17 cellular contexts compared by ENCODE assay signal in genomic region chr1:227321035-227321434, GRCh38.
DNase-seq lines count a peak whose midpoint lies in the region; ATAC-seq and TF ChIP-seq lines count a peak whose summit lies in the region.
"Had no signal": no experiment of that assay in that cellular context is flagged by ENCODE, and none has a peak within 500 bp of the region (broad histone marks: within the 10 kb centered on the region; RNA-seq: fewer than 3 reads in every experiment).

No MANE protein-coding gene starts in this region.

- in situ Hi-C loops in brain microvascular endothelial cell (cut with HindIII; ENCODE audit: low pct_ligation_motif_present, low sequenced_read_pairs) = no loop called here

- DNase-seq in DMS53 (lab: John Stamatoyannopoulos, UW) = peak; percentile 31
- no peak for DNase-seq in DMS53 treated with DMSO at 0.1 percent for 48 hours (lab: John Stamatoyannopoulos, UW; ENCODE audit: unreplicated experiment)
- peak; percentile 60 for DNase-seq in NB4 (ENCODE audit: low read depth)
- no peak for DNase-seq in stimulated activated naive CD8-positive, alpha-beta T cell treated with anti-CD3 and anti-CD28 coated beads, Interleukin-15, Interleukin-2, amounts not matched to agents 100 U/mL and 50 U/mL, for 24 hours
- no peak for DNase-seq in NCI-H2171 treated with DMSO at 0.1 percent for 48 hours (lab: John Stamatoyannopoulos, UW)
- no peak for DNase-seq in brain microvascular endothelial cell
- DNase-seq in EL = no peak
- DNase-seq: activated naive CD4-positive, alpha-beta T cell; DMS 273 treated with DMSO at 0.1 percent for 48 hours; NCI-H1436; NCI-H226; SHP77 had no signal

- no peak overlapping the region for H3K27ac ChIP-seq in brain microvascular endothelial cell
- H3K27ac ChIP-seq: 22Rv1, esophagus muscularis mucosa, neutrophil, upper lobe of left lung had no signal

- no peak for TF ChIP-seq POLR2A in NB4 (IDR thresholded peaks at IDR 0.05; ENCODE audit: extremely low read depth, insufficient read length)

- no peaks in the 10 kb centered on the region for H3K27me3 ChIP-seq in brain microvascular endothelial cell (replicated peaks)
- H3K27me3 ChIP-seq: esophagus muscularis mucosa, upper lobe of left lung had no signal

- no peak for TF ChIP-seq CTCF in NB4 (IDR thresholded peaks at IDR 0.05; ENCODE audit: low read depth, low read length)
- TF ChIP-seq CTCF in brain microvascular endothelial cell (IDR thresholded peaks at IDR 0.05; ENCODE audit: low read depth, low read length, missing control alignments) = no peak

- peak; percentile 38 for ATAC-seq in HG02759 (IDR thresholded peaks at IDR 0.05; ENCODE audit: unreplicated experiment)
- ATAC-seq in stimulated activated naive CD8-positive, alpha-beta T cell treated with anti-CD3 and anti-CD28 coated beads, Interleukin-15, Interleukin-2, amounts not matched to agents 100 U/mL and 50 U/mL, for 24 hours = peak; percentile 47

- no peak overlapping the region for H3K4me3 ChIP-seq in NB4 (ENCODE audit: low read depth, low read length)
- H3K4me3 ChIP-seq in brain microvascular endothelial cell (ENCODE audit: low read depth, low read length) = no peak overlapping the region
- H3K4me3 ChIP-seq: esophagus muscularis mucosa, upper lobe of left lung had no signal

- H3K36me3 ChIP-seq in brain microvascular endothelial cell (replicated peaks) = no peaks in the 10 kb centered on the region
- H3K36me3 ChIP-seq: esophagus muscularis mucosa, neutrophil, upper lobe of left lung had no signal

Comparison
In these comparisons a context has a peak if more than half of its experiments do, and no peak if none do; other contexts are left out.
1. DNase-seq: peak in DMS53 (single experiment) and NB4 (single experiment); none in DMS53 treated with DMSO at 0.1 percent for 48 hours (single experiment), stimulated activated naive CD8-positive, alpha-beta T cell treated with anti-CD3 and anti-CD28 coated beads, Interleukin-15, Interleukin-2, amounts not matched to agents 100 U/mL and 50 U/mL, for 24 hours (single experiment), NCI-H2171 treated with DMSO at 0.1 percent for 48 hours (single experiment), brain microvascular endothelial cell (single experiment) and EL (single experiment).